ENCODE assay signal across 12 cellular contexts in genomic region chr1:156511656-156512055, GRCh38. TPM values are rescaled to one million over a fixed set of nuclear protein-coding genes. Genes with fewer than 3 reads are reported as not detected.
DNase-seq lines count a peak whose midpoint lies in the region; ATAC-seq and TF ChIP-seq lines count a peak whose summit lies in the region.
"Had no signal": no experiment of that assay in that cellular context is flagged by ENCODE, and none has a peak within 500 bp of the region (broad histone marks: within the 10 kb centered on the region; RNA-seq: fewer than 3 reads in every experiment).

No MANE protein-coding gene starts in this region.

- ATAC-seq in gastrocnemius medialis, result peak; percentile 38 to 52
- ATAC-seq in HG02678 (IDR thresholded peaks at IDR 0.05; ENCODE audit: unreplicated experiment), result no peak
- ATAC-seq: HCT116 had no signal

- in situ Hi-C loops in astrocyte of the spinal cord (cut with HindIII; ENCODE audit: low sequenced_read_pairs) (no loop called here), gastrocnemius medialis (cut with MboI; ENCODE audit: low sequenced_read_pairs in 4 of 4) (loop anchor here in 1 of 4 donors (10.0 kb wide), 1 partner anchor 57 kb away; no protein-coding TSS in a partner anchor)

- H3K27me3 Mint-ChIP-seq in activated T-cell treated with anti-CD3 and anti-CD28 coated beads, Interleukin-2, amount 50 U/mL, for 24 hours, result no peaks in the 10 kb centered on the region

- peak overlapping the region; percentile 25 for H3K4me3 Mint-ChIP-seq in activated T-cell treated with anti-CD3 and anti-CD28 coated beads, Interleukin-2, amount 50 U/mL, for 24 hours

- peaks cover 37% of the 10 kb centered on the region for H3K4me1 Mint-ChIP-seq in activated T-cell treated with anti-CD3 and anti-CD28 coated beads, Interleukin-2, amount 50 U/mL, for 24 hours (ENCODE audit: low read depth)

- no peak for DNase-seq in activated T-cell treated with anti-CD3 and anti-CD28 coated beads, Interleukin-2, amount 50 U/mL, for 24 hours
- DNase-seq in activated T-cell treated with anti-CD3 and anti-CD28 coated beads for 4 hours, result no peak
- peak; percentile 35 for DNase-seq in MG63
- DNase-seq in astrocyte of the spinal cord (ENCODE audit: low read depth, low spot score), result peak; percentile 39
- peak; percentile 67 to 82 for DNase-seq in gastrocnemius medialis
- no peak for DNase-seq in NCI-H2107 treated with DMSO at 0.1 percent for 48 hours (lab: John Stamatoyannopoulos, UW; ENCODE audit: unreplicated experiment)
- DNase-seq in anterior cingulate cortex (lab: John Stamatoyannopoulos, UW), result no peak
- DNase-seq: KG1; NK-92 treated with Interleukin-12 subunit alpha and Interleukin-12 subunit beta, amount 100 ng/mL, for 24 hours had no signal

- H3K27me3 ChIP-seq in MG63 (no peaks in the 10 kb centered on the region), gastrocnemius medialis (no peaks in the 10 kb centered on the region)

- H3K36me3 Mint-ChIP-seq in activated T-cell treated with anti-CD3 and anti-CD28 coated beads, Interleukin-2, amount 50 U/mL, for 24 hours (ENCODE audit: low read depth), result no peaks in the 10 kb centered on the region
- H3K36me3 Mint-ChIP-seq: brain had no signal

- peak overlapping the region; percentile 96 to 99 (median 98) for H3K27ac ChIP-seq in gastrocnemius medialis

- H3K36me3 ChIP-seq in MG63 (no peaks in the 10 kb centered on the region), gastrocnemius medialis (no peaks in the 10 kb centered on the region)

- H3K9me3 Mint-ChIP-seq in activated T-cell treated with anti-CD3 and anti-CD28 coated beads, Interleukin-2, amount 50 U/mL, for 24 hours, result no peaks in the 10 kb centered on the region
- H3K9me3 Mint-ChIP-seq: brain had no signal

- no peak for TF ChIP-seq POLR2A in gastrocnemius medialis (IDR thresholded peaks at IDR 0.05)

- TF ChIP-seq CTCF in astrocyte of the spinal cord (IDR thresholded peaks at IDR 0.05; ENCODE audit: low read depth, low read length) (no peak), gastrocnemius medialis (IDR thresholded peaks at IDR 0.05 in 4 of 5, conservative IDR thresholded peaks at IDR 0.05 in 1 of 5) (no peak)

- intact Hi-C loops in gastrocnemius medialis (cut with DNase I; ENCODE audit: low total_unique reads), result loop anchor here (1.0 to 5.0 kb wide), 2 partner anchors 23 to 91 kb away; partner anchors contain the start of gene GPATCH4

- H3K9me3 ChIP-seq in MG63, result no peaks in the 10 kb centered on the region
- no peaks in the 10 kb centered on the region for H3K9me3 ChIP-seq in gastrocnemius medialis

- peaks cover 32 to 48% of the 10 kb centered on the region in 2 donors for H3K4me1 ChIP-seq in gastrocnemius medialis

- H3K4me3 ChIP-seq in MG63 (no peak overlapping the region), astrocyte of the spinal cord (ENCODE audit: low read depth, low read length) (no peak overlapping the region), gastrocnemius medialis (no peak overlapping the region)

- H3K27ac Mint-ChIP-seq in activated T-cell treated with anti-CD3 and anti-CD28 coated beads, Interleukin-2, amount 50 U/mL, for 24 hours, result peak overlapping the region; percentile 84

RNA-seq across cellular contexts. Expression of gene MEF2D, which starts 11.1 kb away (rescaled TPM):
- total RNA-seq in MG63 (2014; rRNA removed; shearing (Covaris generic); ENCODE audit: low replicate concordance), result 3.4 and 11.7 TPM in 2 replicates
- total RNA-seq in gastrocnemius medialis, result 100 to 1,000 TPM; 129 to 260 (median 168) TPM

Comparison
In these comparisons a context has a peak if more than half of its experiments do, and no peak if none do; other contexts are left out.
1. DNase-seq: peak in MG63 (single experiment), astrocyte of the spinal cord (single experiment) and gastrocnemius medialis (2 of 2); none in activated T-cell treated with anti-CD3 and anti-CD28 coated beads, Interleukin-2, amount 50 U/mL, for 24 hours (single experiment), activated T-cell treated with anti-CD3 and anti-CD28 coated beads for 4 hours (single experiment), NCI-H2107 treated with DMSO at 0.1 percent for 48 hours (single experiment) and anterior cingulate cortex (0 of 58).
2. RNA of gene MEF2D, which starts 11.1 kb away (total RNA-seq): 129 to 260 TPM in gastrocnemius medialis; 3.4 to 11.7 TPM in MG63; every median in the first group is over 10 times any median in the second.